Comparison of ENCODE assay signal across 12 cellular contexts in genomic region chr6:42292002-42292735, GRCh38.
DNase-seq lines count a peak whose midpoint lies in the region; ATAC-seq and TF ChIP-seq lines count a peak whose summit lies in the region.
"Had no signal": no experiment of that assay in that cellular context is flagged by ENCODE, and none has a peak within 500 bp of the region (broad histone marks: within the 10 kb centered on the region; RNA-seq: fewer than 3 reads in every experiment).

No MANE protein-coding gene starts in this region.

- peaks cover 16 to 39% (median 21%) of the 10 kb centered on the region in 3 donors for H3K36me3 Mint-ChIP-seq in CD8-positive, alpha-beta memory T cell

- H3K27ac ChIP-seq in CD8-positive, alpha-beta memory T cell (ENCODE audit: low read depth, low read length): no peak overlapping the region
- no peak overlapping the region for H3K27ac ChIP-seq in IMR-90 (ENCODE audit: insufficient read depth, low read length)

- ATAC-seq in IMR-90 (ENCODE audit: low read depth) (peak; percentile 62), GM18868 (IDR thresholded peaks at IDR 0.05; ENCODE audit: unreplicated experiment) (no peak), GM21528 (IDR thresholded peaks at IDR 0.05; ENCODE audit: low FRiP score, unreplicated experiment) (no peak)

- peak overlapping the region; percentile 67 for H3K4ac ChIP-seq in IMR-90 (ENCODE audit: low read depth, low read length)

- TF ChIP-seq CTCF in IMR-90 (conservative IDR thresholded peaks at IDR 0.05; ENCODE audit: low read depth, low read length): no peak

- no TSS peak for BruUV-seq in IMR-90 (replicated peaks; lab: Mats Ljungman, UMichigan)

- H3K9me1 ChIP-seq in IMR-90 (ENCODE audit: insufficient read depth, low read length): peaks cover 46% of the 10 kb centered on the region

- in situ Hi-C loops in IMR-90 (cut with MboI; ENCODE audit: low sequenced_read_pairs): no loop called here

- H3K18ac ChIP-seq in IMR-90 (ENCODE audit: low read depth, low read length): peak overlapping the region; percentile 54; the same call in 1 of the 2 replicates

- H4K20me1 ChIP-seq in IMR-90 (ENCODE audit: insufficient read depth, low read length): peaks cover 13% of the 10 kb centered on the region; the same call in 1 of the 2 replicates

- peak overlapping the region; percentile 65 for H2BK20ac ChIP-seq in IMR-90 (ENCODE audit: low read depth, low read length)

- H2AK5ac ChIP-seq in IMR-90 (ENCODE audit: low read depth, low read length): peak overlapping the region; percentile 79

- peaks cover 72 to 86% (median 83%) of the 10 kb centered on the region in 3 donors for H3K4me1 Mint-ChIP-seq in CD8-positive, alpha-beta memory T cell

- peak overlapping the region; percentile 84 to 94 (median 87) for H3K27ac Mint-ChIP-seq in CD8-positive, alpha-beta memory T cell

- H4K5ac ChIP-seq in IMR-90 (ENCODE audit: low read depth, low read length): no peak overlapping the region; the same call in 1 of the 2 replicates

- intact Hi-C loops in IMR-90 (cut with micrococcal nuclease): no loop called here

- POLR2A ChIA-PET in CD8-positive, alpha-beta memory T cell (lab: Charles Lee): interaction anchor here (0.6 kb wide), 1 partner anchor 14 kb away, joined by 3 read pairs; no protein-coding TSS in a partner anchor
- POLR2A ChIA-PET in IMR-90 (lab: Charles Lee; ENCODE audit: unreplicated experiment): no interaction called here

- no peak overlapping the region for H2AFZ ChIP-seq in IMR-90 (replicated peaks; ENCODE audit: low read length, poor library complexity)

- H2BK15ac ChIP-seq in IMR-90 (ENCODE audit: low read depth, low read length): peak overlapping the region; percentile 8; the same call in 1 of the 3 replicates

- H2BK5ac ChIP-seq in IMR-90 (ENCODE audit: low read depth, low read length, poor library complexity, severe bottlenecking): peak overlapping the region; percentile 36

- 0 out of 2 replicates have a peak, but pooled peaks have one; percentile 17 for TF ChIP-seq POLR2A in IMR-90 (IDR thresholded peaks at IDR 0.05; ENCODE audit: low read depth, low read length)

- CTCF ChIA-PET in CD8-positive, alpha-beta memory T cell (lab: Charles Lee): interaction anchor here (0.8 to 2.0 kb wide), 2 partner anchors 13 to 256 kb away, joined by 3 to 12 read pairs; no protein-coding TSS in a partner anchor
- CTCF ChIA-PET in IMR-90 (lab: Yijun Ruan, JAX): no interaction called here

- H4K91ac ChIP-seq in IMR-90 (ENCODE audit: insufficient read depth, low read depth, low read length): peak overlapping the region; percentile 51; the same call in 1 of the 2 replicates

- WGBS in IMR-90 (ENCODE audit: extremely low coverage in 2 of 2, insufficient read length in 1 of 2), 2 experiments: no CpG with 5 or more reads among the region's 9 CpGs

- H4K8ac ChIP-seq in IMR-90 (ENCODE audit: low read depth in 2 of 2, low read length in 2 of 2): peak overlapping the region in 1 of 2 experiments; percentile 22; a peak in 1 of 4 replicates

- peaks cover 70 to 92% of the 10 kb centered on the region in 2 experiments for H3K79me1 ChIP-seq in IMR-90 (ENCODE audit: low read depth in 1 of 2, low read length in 2 of 2)

- peak overlapping the region; percentile 74 for H2AK9ac ChIP-seq in IMR-90 (replicated peaks; ENCODE audit: low read depth, low read length, poor library complexity)

- no peak overlapping the region for H3K4me3 ChIP-seq in CD8-positive, alpha-beta memory T cell (ENCODE audit: low read length)
- no peak overlapping the region for H3K4me3 ChIP-seq in IMR-90 (ENCODE audit: insufficient read depth, low read depth, low read length)
- H3K4me3 ChIP-seq: HAP-1 had no signal

- H3K56ac ChIP-seq in IMR-90 (ENCODE audit: extremely low read depth, insufficient read depth, low read length): no peak overlapping the region

- H3K9ac ChIP-seq in IMR-90 (ENCODE audit: low read depth, low read length): no peak overlapping the region

- H3K9me3 Mint-ChIP-seq in CD8-positive, alpha-beta memory T cell: peaks cover 0 to 4% (median 1%) of the 10 kb centered on the region in 5 donors

- H3K9me3 ChIP-seq in CD8-positive, alpha-beta memory T cell (ENCODE audit: low read length): no peaks in the 10 kb centered on the region
- no peaks in the 10 kb centered on the region for H3K9me3 ChIP-seq in IMR-90 (ENCODE audit: control insufficient read depth, insufficient read depth, low read length)
- H3K9me3 ChIP-seq: HAP-1 had no signal

- peak overlapping the region; percentile 30; the same call in 1 of the 2 replicates for H3K14ac ChIP-seq in IMR-90 (replicated peaks; ENCODE audit: low read depth, low read length)

- DNase-seq in CD8-positive, alpha-beta memory T cell: no peak
- DNase-seq in IMR-90 (peak; percentile 80), astrocyte of the hippocampus (ENCODE audit: low read depth, low spot score) (peak; percentile 67), kidney tubule cell (ENCODE audit: low spot score) (peak; percentile 90), UCSD-AML1 (lab: John Stamatoyannopoulos, UW; ENCODE audit: unreplicated experiment) (no peak), Ammon's horn (ENCODE audit: low spot score) (no peak)
- DNase-seq: activated effector memory CD4-positive, alpha-beta T cell treated with anti-CD3 and anti-CD28 coated beads, Interleukin-2, amount 50 U/mL, for 16 hours; nucleus accumbens; Right ventricle myocardium superior had no signal

- dilution Hi-C loops in IMR-90 (cut with HindIII; ENCODE audit: low sequenced_read_pairs, unreplicated experiment): no loop called here

- no peak overlapping the region for H3K4me2 ChIP-seq in IMR-90 (ENCODE audit: low read depth, low read length)

- H2BK120ac ChIP-seq in IMR-90 (ENCODE audit: low read depth, low read length): peak overlapping the region; percentile 71

- no peaks in the 10 kb centered on the region for H3K27me3 ChIP-seq in CD8-positive, alpha-beta memory T cell (ENCODE audit: insufficient read depth, low read length, poor library complexity, severe bottlenecking)
- H3K27me3 ChIP-seq in IMR-90 (ENCODE audit: control insufficient read depth, insufficient read depth, low read length): no peaks in the 10 kb centered on the region

- peak overlapping the region; percentile 41 to 78 (median 59) for H3K4me3 Mint-ChIP-seq in CD8-positive, alpha-beta memory T cell

- no peaks in the 10 kb centered on the region for H3K36me3 ChIP-seq in CD8-positive, alpha-beta memory T cell (ENCODE audit: insufficient read depth, low read length)
- H3K36me3 ChIP-seq in IMR-90 (ENCODE audit: control insufficient read depth, insufficient read depth, low read length): peaks cover 5% of the 10 kb centered on the region; the same call in 1 of the 2 replicates
- H3K36me3 ChIP-seq: HAP-1 had no signal

- no peaks in the 10 kb centered on the region for H3K27me3 Mint-ChIP-seq in CD8-positive, alpha-beta memory T cell

- H3K23ac ChIP-seq in IMR-90 (ENCODE audit: low read depth, low read length): peak overlapping the region; percentile 74

- peaks cover 52% of the 10 kb centered on the region for H3K4me1 ChIP-seq in CD8-positive, alpha-beta memory T cell (ENCODE audit: insufficient read depth, low read length)
- H3K4me1 ChIP-seq in IMR-90 (ENCODE audit: control insufficient read depth, insufficient read depth, low read length): peaks cover 25% of the 10 kb centered on the region
- H3K4me1 ChIP-seq: HAP-1 had no signal

- TF ChIP-seq RAD21 in IMR-90 (IDR thresholded peaks at IDR 0.05; ENCODE audit: low read length): no peak

TF ChIP-seq in IMR-90, 13 proteins besides CTCF, POLR2A, EP300 and RAD21:
- TF ChIP-seq MXI1 (IDR thresholded peaks at IDR 0.05; ENCODE audit: borderline replicate concordance, low read depth, low read length): 0 out of 2 replicates have a peak, but pooled peaks have one; percentile 32
- TF ChIP-seq CHD1 (IDR thresholded peaks at IDR 0.05; ENCODE audit: low read depth, low read length): no peak
- 0 out of 2 replicates have a peak, but pooled peaks have one; percentile 16 for TF ChIP-seq FOS (IDR thresholded peaks at IDR 0.05; ENCODE audit: low read depth, low read length)
- TF ChIP-seq RFX5 (IDR thresholded peaks at IDR 0.05; ENCODE audit: low read depth, low read length): no peak
- TF ChIP-seq USF2 (IDR thresholded peaks at IDR 0.05; ENCODE audit: low read depth, low read length): no peak
- no peak for TF ChIP-seq BHLHE40 (IDR thresholded peaks at IDR 0.05; ENCODE audit: low read depth, low read length)
- TF ChIP-seq MAZ (IDR thresholded peaks at IDR 0.05; ENCODE audit: borderline replicate concordance, low read depth, low read length): no peak; the same call in 1 of the 2 replicates
- no peak for TF ChIP-seq RCOR1 (IDR thresholded peaks at IDR 0.05; ENCODE audit: insufficient replicate concordance, low read length)
- TF ChIP-seq MAFK (IDR thresholded peaks at IDR 0.05; ENCODE audit: low read depth, low read length): peak; percentile 50

Comparison
In these comparisons a context has a peak if more than half of its experiments do, and no peak if none do; other contexts are left out.
1. DNase-seq: peak in IMR-90 (single experiment), astrocyte of the hippocampus (single experiment) and kidney tubule cell (single experiment); none in CD8-positive, alpha-beta memory T cell (0 of 5), UCSD-AML1 (single experiment) and Ammon's horn (single experiment).